Comparison of ENCODE assay signal across 16 cellular contexts in genomic region chr1:151881479-151881878, GRCh38. TPM values are rescaled to one million over a fixed set of nuclear protein-coding genes. Genes with fewer than 3 reads are reported as not detected.
DNase-seq lines count a peak whose midpoint lies in the region; ATAC-seq and TF ChIP-seq lines count a peak whose summit lies in the region.
"Had no signal": no experiment of that assay in that cellular context is flagged by ENCODE, and none has a peak within 500 bp of the region (broad histone marks: within the 10 kb centered on the region; RNA-seq: fewer than 3 reads in every experiment).

No MANE protein-coding gene starts in this region.

- DNase-seq in GM10248 (ENCODE audit: extremely low spot score) (no peak), inferior parietal cortex (ENCODE audit: extremely low spot score) (peak; percentile 44), heart left ventricle (no peak)
- no peak for DNase-seq in activated naive CD8-positive, alpha-beta T cell treated with anti-CD3 and anti-CD28 coated beads, Interleukin-2, amount 50 U/mL, for 24 hours
- no peak for DNase-seq in natural killer cell treated with Interleukin-12 subunit alpha and Interleukin-12 subunit beta and Interleukin-15 and Interleukin-18, amount 100 ng/mL, for 72 hours (ENCODE audit: low spot score)
- DNase-seq: activated naive CD8-positive, alpha-beta T cell treated with anti-CD3 and anti-CD28 coated beads, Interleukin-2, amount 10 ng/mL, durations not matched to agents 7 days and 5 days; NCI-H524 treated with DMSO at 0.1 percent for 48 hours; SJCRH30; stimulated activated CD8-positive, alpha-beta memory T cell treated with anti-CD3 and anti-CD28 coated beads, Interleukin-4, amount 100 ng/mL, for 48 hours; trophoblast cell had no signal

- H3K4me3 Mint-ChIP-seq in activated naive CD8-positive, alpha-beta T cell treated with anti-CD3 and anti-CD28 coated beads, Interleukin-2, amount 50 U/mL, for 24 hours: no peak overlapping the region
- no peak overlapping the region for H3K4me3 Mint-ChIP-seq in natural killer cell treated with Interleukin-12 subunit alpha and Interleukin-12 subunit beta and Interleukin-15 and Interleukin-18, amount 100 ng/mL, for 72 hours
- H3K4me3 Mint-ChIP-seq: activated naive CD8-positive, alpha-beta T cell treated with anti-CD3 and anti-CD28 coated beads, Interleukin-2, amount 10 ng/mL, durations not matched to agents 7 days and 5 days had no signal

- CTCF ChIA-PET in GM10248 (lab: Yijun Ruan, JAX): interaction anchor here (0.9 to 2.3 kb wide), 10 partner anchors 9 to 348 kb away, joined by 3 to 12 read pairs (median 4); partner anchors contain the start of gene THEM4

- H3K4me1 ChIP-seq in Loucy (ENCODE audit: insufficient read depth, low read length, poor library complexity, severe bottlenecking) (no peaks in the 10 kb centered on the region), heart left ventricle (no peaks in the 10 kb centered on the region)
- H3K4me1 ChIP-seq: SJCRH30 had no signal

- ATAC-seq in heart left ventricle (no peak), HG03520 (IDR thresholded peaks at IDR 0.05; ENCODE audit: unreplicated experiment) (no peak)
- ATAC-seq in activated naive CD8-positive, alpha-beta T cell treated with anti-CD3 and anti-CD28 coated beads, Interleukin-2, amount 50 U/mL, for 24 hours: no peak
- no peak for ATAC-seq in natural killer cell treated with Interleukin-12 subunit alpha and Interleukin-12 subunit beta and Interleukin-15 and Interleukin-18, amount 100 ng/mL, for 72 hours

- no peaks in the 10 kb centered on the region for H3K36me3 ChIP-seq in Loucy (ENCODE audit: insufficient read depth, low read length)
- peaks cover 0 to 35% (median 0%) of the 10 kb centered on the region in 9 donors for H3K36me3 ChIP-seq in heart left ventricle
- H3K36me3 ChIP-seq: SJCRH30 had no signal

- H3K9me2 ChIP-seq in Loucy (replicated peaks; ENCODE audit: low read depth, low read length): no peaks in the 10 kb centered on the region

- no peaks in the 10 kb centered on the region for H3K9me3 ChIP-seq in Loucy (ENCODE audit: insufficient read depth, low read depth, low read length)
- no peaks in the 10 kb centered on the region for H3K9me3 ChIP-seq in heart left ventricle
- H3K9me3 ChIP-seq: SJCRH30 had no signal

- no peak for TF ChIP-seq POLR2A in heart left ventricle (IDR thresholded peaks at IDR 0.05)

- no peak overlapping the region for H3K4me2 ChIP-seq in Loucy (ENCODE audit: low read depth, low read length, poor library complexity, severe bottlenecking)

- peaks cover 19% of the 10 kb centered on the region for H3K36me3 Mint-ChIP-seq in activated naive CD8-positive, alpha-beta T cell treated with anti-CD3 and anti-CD28 coated beads, Interleukin-2, amount 50 U/mL, for 24 hours (ENCODE audit: low read depth)
- no peaks in the 10 kb centered on the region for H3K36me3 Mint-ChIP-seq in natural killer cell treated with Interleukin-12 subunit alpha and Interleukin-12 subunit beta and Interleukin-15 and Interleukin-18, amount 100 ng/mL, for 72 hours

- POLR2A ChIA-PET in GM10248 (lab: Yijun Ruan, JAX): no interaction called here

- no peaks in the 10 kb centered on the region for H3K4me1 Mint-ChIP-seq in activated naive CD8-positive, alpha-beta T cell treated with anti-CD3 and anti-CD28 coated beads, Interleukin-2, amount 50 U/mL, for 24 hours
- H3K4me1 Mint-ChIP-seq in natural killer cell treated with Interleukin-12 subunit alpha and Interleukin-12 subunit beta and Interleukin-15 and Interleukin-18, amount 100 ng/mL, for 72 hours (ENCODE audit: low read depth in 2 of 2): no peaks in the 10 kb centered on the region

- no peak overlapping the region for H3K27ac Mint-ChIP-seq in activated naive CD8-positive, alpha-beta T cell treated with anti-CD3 and anti-CD28 coated beads, Interleukin-2, amount 50 U/mL, for 24 hours
- H3K27ac Mint-ChIP-seq in natural killer cell treated with Interleukin-12 subunit alpha and Interleukin-12 subunit beta and Interleukin-15 and Interleukin-18, amount 100 ng/mL, for 72 hours: no peak overlapping the region
- H3K27ac Mint-ChIP-seq: activated naive CD8-positive, alpha-beta T cell treated with anti-CD3 and anti-CD28 coated beads, Interleukin-2, amount 10 ng/mL, durations not matched to agents 7 days and 5 days; progenitor cell of endocrine pancreas had no signal

- H3K79me2 ChIP-seq in Loucy (ENCODE audit: insufficient read depth, low read length): no peaks in the 10 kb centered on the region

- H4K20me1 ChIP-seq in Loucy (ENCODE audit: insufficient read depth, low read length, poor library complexity, severe bottlenecking): no peaks in the 10 kb centered on the region

- TF ChIP-seq CTCF in GM10248 (IDR thresholded peaks at IDR 0.05; ENCODE audit: control extremely low read depth, extremely low read depth, low read depth, missing control alignments): peak; percentile 2
- TF ChIP-seq CTCF in Loucy (conservative IDR thresholded peaks at IDR 0.05; ENCODE audit: low read length): peak; percentile 54
- peak; percentile 52 for TF ChIP-seq CTCF in VCaP (conservative IDR thresholded peaks at IDR 0.05)
- TF ChIP-seq CTCF in heart left ventricle (IDR thresholded peaks at IDR 0.05): peak in 1 of 12 donors; percentile 10

- H3K4me3 ChIP-seq in Loucy (ENCODE audit: low read length, poor library complexity, severe bottlenecking) (no peak overlapping the region), heart left ventricle (no peak overlapping the region)
- H3K4me3 ChIP-seq: SJCRH30 had no signal

- WGBS in heart left ventricle, 4 donors: 48 to 66% (median 55%) methylated on average over 2 of the region's 2 CpGs

- H3K9ac ChIP-seq in Loucy (ENCODE audit: low read depth, low read length, poor library complexity, severe bottlenecking): no peak overlapping the region

- no peaks in the 10 kb centered on the region for H3F3A ChIP-seq in Loucy (ENCODE audit: low read depth)

- H3K27me3 ChIP-seq in Loucy (ENCODE audit: insufficient read depth, low read length, poor library complexity, severe bottlenecking) (no peaks in the 10 kb centered on the region), heart left ventricle (no peaks in the 10 kb centered on the region)
- H3K27me3 ChIP-seq: SJCRH30 had no signal

- H3K9me3 Mint-ChIP-seq in activated naive CD8-positive, alpha-beta T cell treated with anti-CD3 and anti-CD28 coated beads, Interleukin-2, amount 50 U/mL, for 24 hours: no peaks in the 10 kb centered on the region
- no peaks in the 10 kb centered on the region for H3K9me3 Mint-ChIP-seq in natural killer cell treated with Interleukin-12 subunit alpha and Interleukin-12 subunit beta and Interleukin-15 and Interleukin-18, amount 100 ng/mL, for 72 hours
- H3K9me3 Mint-ChIP-seq: activated naive CD8-positive, alpha-beta T cell treated with anti-CD3 and anti-CD28 coated beads, Interleukin-2, amount 10 ng/mL, durations not matched to agents 7 days and 5 days had no signal

- intact Hi-C loops in heart left ventricle (cut with DNase I): no loop called here

- H3K27me3 Mint-ChIP-seq in activated naive CD8-positive, alpha-beta T cell treated with anti-CD3 and anti-CD28 coated beads, Interleukin-2, amount 50 U/mL, for 24 hours: no peaks in the 10 kb centered on the region
- H3K27me3 Mint-ChIP-seq in natural killer cell treated with Interleukin-12 subunit alpha and Interleukin-12 subunit beta and Interleukin-15 and Interleukin-18, amount 100 ng/mL, for 72 hours: no peaks in the 10 kb centered on the region
- H3K27me3 Mint-ChIP-seq: activated naive CD8-positive, alpha-beta T cell treated with anti-CD3 and anti-CD28 coated beads, Interleukin-2, amount 10 ng/mL, durations not matched to agents 7 days and 5 days; progenitor cell of endocrine pancreas had no signal

- H2AFZ ChIP-seq in Loucy (ENCODE audit: low read length): no peak overlapping the region

- H3K27ac ChIP-seq in VCaP: no peak overlapping the region
- no peak overlapping the region for H3K27ac ChIP-seq in heart left ventricle
- H3K27ac ChIP-seq: SJCRH30 had no signal

RNA-seq across cellular contexts. Expression of gene THEM4, which starts 27.8 kb away (rescaled TPM):
- 10 to 100 TPM; 14.2 to 17.0 (median 15.0) TPM for total RNA-seq in heart left ventricle
- 10 to 100 TPM; 14.8 to 25.5 TPM for polyA plus RNA-seq in heart left ventricle
- total RNA-seq in natural killer cell treated with Interleukin-12 subunit alpha and Interleukin-12 subunit beta and Interleukin-15 and Interleukin-18, amount 100 ng/mL, for 72 hours: 10 to 100 TPM; 17.0 to 19.6 TPM

RNA-seq across cellular contexts. Expression of gene THEM5, which starts 28.0 kb away (rescaled TPM):
- under 1 TPM in 1 of 9 donors, not detected in 8; 0.52 TPM for total RNA-seq in heart left ventricle
- not detected for polyA plus RNA-seq in heart left ventricle
- not detected for total RNA-seq in natural killer cell treated with Interleukin-12 subunit alpha and Interleukin-12 subunit beta and Interleukin-15 and Interleukin-18, amount 100 ng/mL, for 72 hours
- total RNA-seq: activated naive CD8-positive, alpha-beta T cell treated with anti-CD3 and anti-CD28 coated beads, Interleukin-2, amount 10 ng/mL, durations not matched to agents 7 days and 5 days; fibroblast of lung; mesenteric fat pad; progenitor cell of endocrine pancreas had no signal
- polyA plus RNA-seq: fibroblast of lung had no signal

RNA-seq across cellular contexts. Expression of gene C2CD4D, which starts 41.9 kb away (rescaled TPM):
- under 1 TPM in 2 of 9 donors, not detected in 7; 0.14 to 0.28 TPM for total RNA-seq in heart left ventricle
- polyA plus RNA-seq in heart left ventricle: not detected
- 1 to 10 TPM in 1 of 2 donors, not detected in 1; 1.5 TPM for total RNA-seq in natural killer cell treated with Interleukin-12 subunit alpha and Interleukin-12 subunit beta and Interleukin-15 and Interleukin-18, amount 100 ng/mL, for 72 hours
- total RNA-seq: fibroblast of lung, mesenteric fat pad, SJCRH30 had no signal
- polyA plus RNA-seq: fibroblast of lung had no signal

RNA-seq across cellular contexts. Expression of gene RORC, which starts 49.9 kb away (rescaled TPM):
- total RNA-seq in heart left ventricle: 10 to 100 TPM in 6 of 9 donors, 1 to 10 TPM in 3; 3.6 to 58.9 (median 12.4) TPM
- 10 to 100 TPM in 1 of 2 donors, 1 to 10 TPM in 1; 6.8 to 11.8 TPM for polyA plus RNA-seq in heart left ventricle
- total RNA-seq in natural killer cell treated with Interleukin-12 subunit alpha and Interleukin-12 subunit beta and Interleukin-15 and Interleukin-18, amount 100 ng/mL, for 72 hours: 1 to 10 TPM in 1 of 2 donors, under 1 TPM in 1; 0.17 to 1.3 TPM
- total RNA-seq: progenitor cell of endocrine pancreas, SJCRH30 had no signal
- polyA plus RNA-seq: fibroblast of lung had no signal
